Comparison of ENCODE assay signal across 8 cellular contexts in genomic region chr16:4624827-4625616, GRCh38. TPM values are rescaled to one million over a fixed set of nuclear protein-coding genes. Genes with fewer than 3 reads are reported as not detected.
DNase-seq lines count a peak whose midpoint lies in the region; ATAC-seq, FAIRE-seq and TF ChIP-seq lines count a peak whose summit lies in the region.

No MANE protein-coding gene starts in this region.

- DNase-seq in astrocyte (ENCODE audit: low read depth) (peak; percentile 56), NCI-H510A treated with DMSO at 0.1 percent for 48 hours (lab: John Stamatoyannopoulos, UW) (no peak)

- peaks cover 24% of the 10 kb centered on the region for H3K4me1 Mint-ChIP-seq in T-helper 1 cell treated with Interleukin-12 subunit alpha and Interleukin-12 subunit beta and Interleukin-4 antibody, amounts not matched to agents 30 μg/mL and 1 μg/mL, for 36 hours (ENCODE audit: low read depth)
- peaks cover 20% of the 10 kb centered on the region for H3K4me1 Mint-ChIP-seq in astrocyte (ENCODE audit: low read depth, unreplicated experiment)

- ATAC-seq in GM19372 (IDR thresholded peaks at IDR 0.05; ENCODE audit: low read depth, unreplicated experiment): peak; percentile 49
- ATAC-seq in HG03460 (IDR thresholded peaks at IDR 0.05; ENCODE audit: unreplicated experiment): peak; percentile 49

- H3K4me1 ChIP-seq in BLaER1 treated with 17β-estradiol and CSF1 and Interleukin-3, amounts not matched to agents 10 nM and 100 nM: peaks cover 26 to 48% (median 44%) of the 10 kb centered on the region in 10 experiments
- H3K4me1 ChIP-seq in astrocyte (ENCODE audit: insufficient read depth, low read length) (peaks cover 14% of the 10 kb centered on the region), skeletal muscle satellite cell (ENCODE audit: control insufficient read depth, insufficient read depth, low read length) (peaks cover 14% of the 10 kb centered on the region)

- no peaks in the 10 kb centered on the region for H3K27me3 Mint-ChIP-seq in T-helper 1 cell treated with Interleukin-12 subunit alpha and Interleukin-12 subunit beta and Interleukin-4 antibody, amounts not matched to agents 30 μg/mL and 1 μg/mL, for 36 hours (ENCODE audit: low read depth)
- H3K27me3 Mint-ChIP-seq in astrocyte (ENCODE audit: low read depth, unreplicated experiment): no peaks in the 10 kb centered on the region

- H3K36me3 Mint-ChIP-seq in T-helper 1 cell treated with Interleukin-12 subunit alpha and Interleukin-12 subunit beta and Interleukin-4 antibody, amounts not matched to agents 30 μg/mL and 1 μg/mL, for 36 hours (ENCODE audit: low read depth): peaks cover 6% of the 10 kb centered on the region
- peaks cover 2% of the 10 kb centered on the region for H3K36me3 Mint-ChIP-seq in astrocyte (ENCODE audit: low read depth, unreplicated experiment)

- H3K9me3 ChIP-seq in BLaER1 treated with 17β-estradiol and CSF1 and Interleukin-3, amounts not matched to agents 10 nM and 100 nM (replicated peaks in 1 of 11): peaks cover 0 to 5% (median 4%) of the 10 kb centered on the region in 11 experiments; a peak in 13 of 22 replicates
- no peaks in the 10 kb centered on the region for H3K9me3 ChIP-seq in astrocyte (ENCODE audit: insufficient read depth, low read depth, low read length)
- no peaks in the 10 kb centered on the region for H3K9me3 ChIP-seq in skeletal muscle satellite cell (replicated peaks; ENCODE audit: low read length)

- no peaks in the 10 kb centered on the region for H3K9me3 Mint-ChIP-seq in T-helper 1 cell treated with Interleukin-12 subunit alpha and Interleukin-12 subunit beta and Interleukin-4 antibody, amounts not matched to agents 30 μg/mL and 1 μg/mL, for 36 hours
- no peaks in the 10 kb centered on the region for H3K9me3 Mint-ChIP-seq in astrocyte (ENCODE audit: unreplicated experiment)

- H3K4me3 ChIP-seq in BLaER1 treated with 17β-estradiol and CSF1 and Interleukin-3, amounts not matched to agents 10 nM and 100 nM: peak overlapping the region; percentile 90 to 100 (median 98)
- peak overlapping the region; percentile 88 for H3K4me3 ChIP-seq in astrocyte (ENCODE audit: insufficient read depth, low read depth, low read length)
- H3K4me3 ChIP-seq in iPS-11a (ENCODE audit: low read depth, low read length): peak overlapping the region; percentile 82
- H3K4me3 ChIP-seq in skeletal muscle satellite cell (ENCODE audit: low read length): peak overlapping the region; percentile 93

- H3K4me3 Mint-ChIP-seq in T-helper 1 cell treated with Interleukin-12 subunit alpha and Interleukin-12 subunit beta and Interleukin-4 antibody, amounts not matched to agents 30 μg/mL and 1 μg/mL, for 36 hours: peak overlapping the region; percentile 96
- H3K4me3 Mint-ChIP-seq in astrocyte (ENCODE audit: unreplicated experiment): peak overlapping the region; percentile 99

- peak overlapping the region; percentile 92 to 99 (median 96) for H3K4me2 ChIP-seq in BLaER1 treated with 17β-estradiol and CSF1 and Interleukin-3, amounts not matched to agents 10 nM and 100 nM
- H3K4me2 ChIP-seq in astrocyte (ENCODE audit: low read length): peak overlapping the region; percentile 97
- H3K4me2 ChIP-seq in skeletal muscle satellite cell (ENCODE audit: low read length): peak overlapping the region; percentile 100

- peak overlapping the region; percentile 93 to 98 (median 95) for H3K27ac ChIP-seq in BLaER1 treated with 17β-estradiol and CSF1 and Interleukin-3, amounts not matched to agents 10 nM and 100 nM
- H3K27ac ChIP-seq in astrocyte (ENCODE audit: low read depth, low read length): peak overlapping the region; percentile 89

- peaks cover 5 to 32% (median 27%) of the 10 kb centered on the region in 11 experiments; a peak in 20 of 22 replicates for H3K36me3 ChIP-seq in BLaER1 treated with 17β-estradiol and CSF1 and Interleukin-3, amounts not matched to agents 10 nM and 100 nM
- H3K36me3 ChIP-seq in astrocyte (ENCODE audit: insufficient read depth, low read length): no peaks in the 10 kb centered on the region
- H3K36me3 ChIP-seq in skeletal muscle satellite cell (ENCODE audit: insufficient read depth, low read length): peaks cover 8% of the 10 kb centered on the region

- no peak for FAIRE-seq in astrocyte (lab: Jason Lieb, UNC)

- peak overlapping the region; percentile 93 for H3K27ac Mint-ChIP-seq in T-helper 1 cell treated with Interleukin-12 subunit alpha and Interleukin-12 subunit beta and Interleukin-4 antibody, amounts not matched to agents 30 μg/mL and 1 μg/mL, for 36 hours
- H3K27ac Mint-ChIP-seq in astrocyte (ENCODE audit: unreplicated experiment): peak overlapping the region; percentile 97

- peak overlapping the region; percentile 93 to 99 (median 95) for H3K9ac ChIP-seq in BLaER1 treated with 17β-estradiol and CSF1 and Interleukin-3, amounts not matched to agents 10 nM and 100 nM
- H3K9ac ChIP-seq in astrocyte (ENCODE audit: low read length) (peak overlapping the region; percentile 97), skeletal muscle satellite cell (ENCODE audit: low read depth, low read length) (peak overlapping the region; percentile 84)

- peak overlapping the region; percentile 84 for H2AFZ ChIP-seq in astrocyte (ENCODE audit: low read depth, low read length)

- TF ChIP-seq CTCF in astrocyte (IDR thresholded peaks at IDR 0.05; ENCODE audit: insufficient read depth, low read depth, low read length): no peak

- H3K79me2 ChIP-seq in astrocyte (ENCODE audit: insufficient read depth, low read length): peaks cover 50% of the 10 kb centered on the region

- no peaks in the 10 kb centered on the region for H3K27me3 ChIP-seq in BLaER1 treated with 17β-estradiol and CSF1 and Interleukin-3, amounts not matched to agents 10 nM and 100 nM
- H3K27me3 ChIP-seq in astrocyte (ENCODE audit: insufficient read depth, low read length) (no peaks in the 10 kb centered on the region), skeletal muscle satellite cell (ENCODE audit: control insufficient read depth, insufficient read depth, low read length) (no peaks in the 10 kb centered on the region)

- H4K20me1 ChIP-seq in BLaER1 treated with 17β-estradiol and CSF1 and Interleukin-3, amounts not matched to agents 10 nM and 100 nM: peaks cover 18 to 47% (median 43%) of the 10 kb centered on the region in 11 experiments; a peak in 19 of 22 replicates
- H4K20me1 ChIP-seq in astrocyte (ENCODE audit: insufficient read depth, low read length): peaks cover 36% of the 10 kb centered on the region

RNA-seq across cellular contexts. Expression of gene MGRN1, which starts 0.4 kb away (rescaled TPM):
- total RNA-seq in astrocyte: 89.0 and 91.5 TPM in 2 replicates
- 29.9 and 32.1 TPM in 2 replicates for total RNA-seq in skeletal muscle satellite cell (2012; rRNA removed)

RNA-seq across cellular contexts. Expression of gene UBALD1, which starts 10.3 kb away (rescaled TPM):
- 49.8 and 53.0 TPM in 2 replicates for total RNA-seq in astrocyte
- total RNA-seq in skeletal muscle satellite cell (2012; rRNA removed): 1.8 and 4.6 TPM in 2 replicates
